In genomic region chr10:114881462-114881861, GRCh38 we compare ENCODE assay signal across 1 cellular context.
A peak's percentile ranks its signal among the peaks of the same experiment; 100 is the strongest.
TF ChIP-seq lines count a peak whose summit lies in the region.

No MANE protein-coding gene starts in this region.

TF ChIP-seq in GM23338, 12 proteins besides CTCF, POLR2A, EP300 and RAD21:
- 0 out of 2 replicates have a peak, but pooled peaks have one; percentile 29 for TF ChIP-seq ZNF462 (CRISPR knock-in tag; IDR thresholded peaks at IDR 0.05)
- no peak for TF ChIP-seq NANOG (IDR thresholded peaks at IDR 0.05; ENCODE audit: borderline replicate concordance)
